Comparison of ENCODE assay signal across 10 cellular contexts in genomic region chr3:192825657-192826200, GRCh38.
A peak's percentile ranks its signal among the peaks of the same experiment; 100 is the strongest.
DNase-seq lines count a peak whose midpoint lies in the region; ATAC-seq, FAIRE-seq and TF ChIP-seq lines count a peak whose summit lies in the region.
"Had no signal": no experiment of that assay in that cellular context is flagged by ENCODE, and none has a peak within 500 bp of the region (broad histone marks: within the 10 kb centered on the region; RNA-seq: fewer than 3 reads in every experiment).

No MANE protein-coding gene starts in this region.

- H4K20me1 ChIP-seq in GM23248 (ENCODE audit: insufficient read depth), result no peaks in the 10 kb centered on the region

- H3K4me3 ChIP-seq in A549 (no peak overlapping the region), GM23248 (no peak overlapping the region), bronchial epithelial cell (ENCODE audit: low read depth, low read length) (no peak overlapping the region)

- in situ Hi-C loops in GM23248 (cut with MboI), result no loop called here

- H3K9ac ChIP-seq in GM23248, result no peak overlapping the region

- no peaks in the 10 kb centered on the region for H3K36me3 ChIP-seq in GM23248 (ENCODE audit: low read depth)
- no peaks in the 10 kb centered on the region for H3K36me3 ChIP-seq in bronchial epithelial cell (ENCODE audit: control insufficient read depth, insufficient read depth, low read length)

- H3K4me1 Mint-ChIP-seq in CD14-positive monocyte, result no peaks in the 10 kb centered on the region
- H3K4me1 Mint-ChIP-seq: activated naive CD8-positive, alpha-beta T cell treated with anti-CD3 and anti-CD28 coated beads, Interleukin-2, amount 10 ng/mL, durations not matched to agents 7 days and 5 days; CD4-positive, CD25-positive, alpha-beta regulatory T cell had no signal

- H3K4me1 ChIP-seq in A549 (peaks cover 23% of the 10 kb centered on the region; the same call in 2 of the 3 replicates), GM23248 (ENCODE audit: insufficient read depth) (peaks cover 18% of the 10 kb centered on the region)

- TF ChIP-seq RAD21 in A549 (conservative IDR thresholded peaks at IDR 0.05 in 1 of 2, IDR thresholded peaks at IDR 0.05 in 1 of 2), result no peak

- TF ChIP-seq EP300 in A549 (IDR thresholded peaks at IDR 0.05), result no peak; a peak in 1 of 5 replicates

- ATAC-seq in A549 (peak; percentile 39 to 74; a peak in 3 of 6 replicates), HG03520 (IDR thresholded peaks at IDR 0.05; ENCODE audit: unreplicated experiment) (no peak)

- 0 out of 2 replicates have a peak, but pooled peaks cover 5% of the 10 kb centered on the region for H3K9me2 ChIP-seq in GM23248 (ENCODE audit: insufficient read depth)

- peaks cover 94% of the 10 kb centered on the region for H3K79me2 ChIP-seq in GM23248 (ENCODE audit: insufficient read depth)

- POLR2A ChIA-PET in A549 (lab: Yijun Ruan, JAX), result no interaction called here

- intact Hi-C loops in CD14-positive monocyte (cut with micrococcal nuclease), result no loop called here

- CTCF ChIA-PET in A549 (lab: Yijun Ruan, JAX), result interaction anchor here (1.2 kb wide), 1 partner anchor 9 kb away, joined by 3 read pairs; no protein-coding TSS in a partner anchor

- WGBS in A549 (ENCODE audit: missing lambda C conversion rate), result 73% methylated on average over 2 of the region's 2 CpGs
- 74 to 79% methylated on average over 2 of the region's 2 CpGs for WGBS in GM23248 (ENCODE audit: low coverage in 1 of 2, low lambda C conversion rate in 2 of 2, missing lambda C conversion rate in 2 of 2), 2 experiments

- no peak for TF ChIP-seq CTCF in A549 (IDR thresholded peaks at IDR 0.05)
- TF ChIP-seq CTCF in bronchial epithelial cell (IDR thresholded peaks at IDR 0.05; ENCODE audit: insufficient read depth, low read length, severe bottlenecking), result peak; percentile 16
- TF ChIP-seq CTCF in CD14-positive monocyte (IDR thresholded peaks at IDR 0.05), result no peak

- no peak overlapping the region for H2AFZ ChIP-seq in GM23248

- no peaks in the 10 kb centered on the region for H3K27me3 ChIP-seq in GM23248 (replicated peaks; ENCODE audit: insufficient read depth)
- H3K27me3 ChIP-seq in bronchial epithelial cell (ENCODE audit: control insufficient read depth, insufficient read depth, low read length), result no peaks in the 10 kb centered on the region

- TF ChIP-seq POLR2A in A549 (IDR thresholded peaks at IDR 0.05; ENCODE audit: low read length), result no peak

- H3K36me3 Mint-ChIP-seq in CD14-positive monocyte, result no peaks in the 10 kb centered on the region
- H3K36me3 Mint-ChIP-seq: CD4-positive, CD25-positive, alpha-beta regulatory T cell had no signal

- H3K27ac ChIP-seq in A549 (no peak overlapping the region; a peak in 1 of 6 replicates), GM23248 (no peak overlapping the region)

- H3K9me3 Mint-ChIP-seq in CD14-positive monocyte, result peaks cover 0 to 7% (median 0%) of the 10 kb centered on the region in 7 donors
- H3K9me3 Mint-ChIP-seq: activated naive CD8-positive, alpha-beta T cell treated with anti-CD3 and anti-CD28 coated beads, Interleukin-2, amount 10 ng/mL, durations not matched to agents 7 days and 5 days had no signal

- H3K4me2 ChIP-seq in A549 (peak overlapping the region; percentile 10; the same call in 2 of the 3 replicates), GM23248 (ENCODE audit: unreplicated experiment) (no peak overlapping the region)

- H3K9me3 ChIP-seq in A549, result no peaks in the 10 kb centered on the region
- H3K9me3 ChIP-seq in GM23248 (ENCODE audit: low read depth), result no peaks in the 10 kb centered on the region

- H3K27ac Mint-ChIP-seq in CD14-positive monocyte, result no peak overlapping the region
- H3K27ac Mint-ChIP-seq: activated naive CD8-positive, alpha-beta T cell treated with anti-CD3 and anti-CD28 coated beads, Interleukin-2, amount 10 ng/mL, durations not matched to agents 7 days and 5 days; CD4-positive, CD25-positive, alpha-beta regulatory T cell had no signal

- FAIRE-seq in A549 (lab: Jason Lieb, UNC) (no peak), bronchial epithelial cell (lab: Jason Lieb, UNC) (no peak), HTR-8/SVneo (lab: Jason Lieb, UNC) (no peak)

- H3K4me3 Mint-ChIP-seq in CD14-positive monocyte, result no peak overlapping the region
- H3K4me3 Mint-ChIP-seq: activated naive CD8-positive, alpha-beta T cell treated with anti-CD3 and anti-CD28 coated beads, Interleukin-2, amount 10 ng/mL, durations not matched to agents 7 days and 5 days; CD4-positive, CD25-positive, alpha-beta regulatory T cell had no signal

- peaks cover 19% of the 10 kb centered on the region for H3F3A ChIP-seq in GM23248 (ENCODE audit: insufficient read depth)

- peaks cover 4 to 12% (median 5%) of the 10 kb centered on the region in 3 donors for H3K27me3 Mint-ChIP-seq in CD14-positive monocyte (ENCODE audit: low read depth in 3 of 3)
- H3K27me3 Mint-ChIP-seq: activated naive CD8-positive, alpha-beta T cell treated with anti-CD3 and anti-CD28 coated beads, Interleukin-2, amount 10 ng/mL, durations not matched to agents 7 days and 5 days; CD4-positive, CD25-positive, alpha-beta regulatory T cell had no signal

- DNase-seq in A549 (ENCODE audit: low read depth in 1 of 2, low spot score in 1 of 2) (peak in 1 of 2 experiments; percentile 40), GM23248 (peak; percentile 34), NCI-H2081 treated with DMSO at 0.1 percent for 48 hours (lab: John Stamatoyannopoulos, UW) (peak; percentile 100), bronchial epithelial cell (ENCODE audit: low read depth) (peak; percentile 76), HK-2 (ENCODE audit: unreplicated experiment) (no peak), HTR-8/SVneo (ENCODE audit: insufficient read length, low spot score) (no peak), CD14-positive monocyte (ENCODE audit: low spot score) (no peak)
- DNase-seq: activated naive CD8-positive, alpha-beta T cell treated with anti-CD3 and anti-CD28 coated beads, Interleukin-2, amount 10 ng/mL, durations not matched to agents 7 days and 5 days; CD4-positive, CD25-positive, alpha-beta regulatory T cell had no signal

TF ChIP-seq in A549, 52 proteins besides CTCF, POLR2A, EP300 and RAD21:
- TF ChIP-seq BHLHE40 (IDR thresholded peaks at IDR 0.05; ENCODE audit: low read depth, low read length) (no peak), ZC3H11A (IDR thresholded peaks at IDR 0.05) (no peak), MYC (IDR thresholded peaks at IDR 0.05; ENCODE audit: borderline replicate concordance, low read length) (no peak), HES2 (IDR thresholded peaks at IDR 0.05) (no peak), KDM1A (IDR thresholded peaks at IDR 0.05; ENCODE audit: low read depth) (no peak), CEBPB (IDR thresholded peaks at IDR 0.05) (peak in 1 of 2 experiments; percentile 30; a peak in 1 of 4 replicates), HOXB5 (CRISPR knock-in tag; IDR thresholded peaks at IDR 0.05) (peak; percentile 77; the same call in 1 of the 2 replicates), CBX8 (IDR thresholded peaks at IDR 0.05) (no peak)
- TF ChIP-seq, protein P1, sequence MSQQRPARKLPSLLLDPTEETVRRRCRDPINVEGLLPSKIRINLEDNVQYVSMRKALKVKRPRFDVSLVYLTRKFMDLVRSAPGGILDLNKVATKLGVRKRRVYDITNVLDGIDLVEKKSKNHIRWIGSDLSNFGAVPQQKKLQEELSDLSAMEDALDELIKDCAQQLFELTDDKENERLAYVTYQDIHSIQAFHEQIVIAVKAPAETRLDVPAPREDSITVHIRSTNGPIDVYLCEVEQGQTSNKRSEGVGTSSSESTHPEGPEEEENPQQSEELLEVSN (IDR thresholded peaks at IDR 0.05; ENCODE audit: borderline replicate concordance, low read depth), result no peak

Comparison
In these comparisons a context has a peak if more than half of its experiments do, and no peak if none do; other contexts are left out.
1. DNase-seq: peak in GM23248 (single experiment), NCI-H2081 treated with DMSO at 0.1 percent for 48 hours (single experiment) and bronchial epithelial cell (single experiment); none in HK-2 (single experiment), HTR-8/SVneo (single experiment) and CD14-positive monocyte (single experiment).